ENCODE assay signal across 8 cellular contexts in genomic region chr15:91022075-91022831, GRCh38. TPM values are rescaled to one million over a fixed set of nuclear protein-coding genes. Genes with fewer than 3 reads are reported as not detected.
DNase-seq lines count a peak whose midpoint lies in the region; ATAC-seq, FAIRE-seq and TF ChIP-seq lines count a peak whose summit lies in the region.

Gene VPS33B (minus strand): TSS chr15:91022594. CDS start chr15:91022249, 345 bp downstream.

- H3K4me3 Mint-ChIP-seq in HFFc6 (peak within 1 kb of the TSS; percentile 92), osteocyte (ENCODE audit: unreplicated experiment) (peak within 1 kb of the TSS; percentile 97)

- TF ChIP-seq CTCF in HFFc6 (IDR thresholded peaks at IDR 0.05) (no peak), osteocyte (IDR thresholded peaks at IDR 0.05) (no peak)

- no peaks in the 10 kb centered on the region for H3K4me1 ChIP-seq in thymus (ENCODE audit: control insufficient read depth, insufficient read depth, low read length)

- H3K4me1 Mint-ChIP-seq in HFFc6 (ENCODE audit: low read depth): peaks cover 39% of the 10 kb centered on the region
- peaks cover 23% of the 10 kb centered on the region for H3K4me1 Mint-ChIP-seq in osteocyte (ENCODE audit: unreplicated experiment)

- H3K27ac Mint-ChIP-seq in HFFc6 (peak within 1 kb of the TSS; percentile 69), osteocyte (ENCODE audit: unreplicated experiment) (peak within 1 kb of the TSS; percentile 86)
- peak within 1 kb of the TSS; percentile 89 to 93 for H3K27ac Mint-ChIP-seq in activated naive CD4-positive, alpha-beta T cell treated with anti-CD3 and anti-CD28 coated beads, Interleukin-2, amount 50 U/mL, for 72 hours

- H3K36me3 Mint-ChIP-seq in HFFc6 (ENCODE audit: low read depth) (peaks cover 4% of the 10 kb centered on the region; the same call in 1 of the 2 replicates), osteocyte (ENCODE audit: unreplicated experiment) (no peaks in the 10 kb centered on the region)
- H3K36me3 Mint-ChIP-seq in activated naive CD4-positive, alpha-beta T cell treated with anti-CD3 and anti-CD28 coated beads, Interleukin-2, amount 50 U/mL, for 72 hours: peaks cover 0 to 11% of the 10 kb centered on the region in 2 donors

- H3K4me3 ChIP-seq in thymus (ENCODE audit: low read length): peak within 1 kb of the TSS; percentile 69

- DNase-seq in HFFc6 (peak; percentile 75), NCI-H1092 (lab: John Stamatoyannopoulos, UW) (peak; percentile 85), SKM-1 (lab: John Stamatoyannopoulos, UW; ENCODE audit: unreplicated experiment) (peak; percentile 78), head of caudate nucleus (peak; percentile 78 to 96 (median 90)), osteocyte (ENCODE audit: extremely low spot score, unreplicated experiment) (peak; percentile 87)
- DNase-seq in activated naive CD4-positive, alpha-beta T cell treated with anti-CD3 and anti-CD28 coated beads, Interleukin-2, amount 50 U/mL, for 72 hours (ENCODE audit: low spot score in 2 of 2): peak; percentile 75 to 84

- H3K9me3 Mint-ChIP-seq in HFFc6 (no peaks in the 10 kb centered on the region), osteocyte (ENCODE audit: unreplicated experiment) (no peaks in the 10 kb centered on the region)
- no peaks in the 10 kb centered on the region for H3K9me3 Mint-ChIP-seq in activated naive CD4-positive, alpha-beta T cell treated with anti-CD3 and anti-CD28 coated beads, Interleukin-2, amount 50 U/mL, for 72 hours

- WGBS in thymus: under 1% methylated on average over 48 of the region's 48 CpGs

- FAIRE-seq in G401.6 (lab: Jason Lieb, UNC): peak; percentile 37

- peak; percentile 87 to 91 for ATAC-seq in activated naive CD4-positive, alpha-beta T cell treated with anti-CD3 and anti-CD28 coated beads, Interleukin-2, amount 50 U/mL, for 72 hours

- H3K27me3 ChIP-seq in thymus (ENCODE audit: control insufficient read depth, insufficient read depth): no peaks in the 10 kb centered on the region

- H3K27me3 Mint-ChIP-seq in HFFc6 (ENCODE audit: insufficient read depth) (no peaks in the 10 kb centered on the region), osteocyte (ENCODE audit: unreplicated experiment) (no peaks in the 10 kb centered on the region)

- intact Hi-C loops in head of caudate nucleus (cut with DNase I): loop anchor here (10.0 kb wide), 1 partner anchor 67 kb away; the partner anchor contains the start of gene RCCD1

- peak within 1 kb of the TSS; percentile 62 for H3K27ac ChIP-seq in thymus (ENCODE audit: low read depth)

- no peaks in the 10 kb centered on the region for H3K9me3 ChIP-seq in thymus (ENCODE audit: control insufficient read depth)

- no peaks in the 10 kb centered on the region for H3K36me3 ChIP-seq in thymus (ENCODE audit: control insufficient read depth, insufficient read depth)

RNA-seq across cellular contexts. Expression of gene VPS33B, which starts in this region (rescaled TPM):
- 10 to 100 TPM; 12.7 to 18.8 (median 16.2) TPM for total RNA-seq in HFFc6 (2021; fragmentation: NEBNext Ultra II Directional; extraction: Animal tissue kit (Norgen Biotek cat#: 25700))
- 10 to 100 TPM; 22.2 to 34.4 TPM for total RNA-seq in activated naive CD4-positive, alpha-beta T cell treated with anti-CD3 and anti-CD28 coated beads, Interleukin-2, amount 50 U/mL, for 72 hours
- total RNA-seq in osteocyte: 12.8 and 13.7 TPM in 2 replicates
- 19.0 TPM for polyA plus RNA-seq in thymus

Comparison
In these comparisons a context has a peak if more than half of its experiments do, and no peak if none do; other contexts are left out.
1. Peak in every context shown above with its lines: DNase-seq, ATAC-seq, H3K4me3 ChIP-seq and H3K27ac ChIP-seq.